ENCODE assay signal across 1 cellular context in genomic region chr5:42881416-42882109, GRCh38.
TF ChIP-seq lines count a peak whose summit lies in the region.

No MANE protein-coding gene starts in this region.

TF ChIP-seq in K562, 482 proteins besides CTCF, POLR2A, EP300 and RAD21 (continued from another document):
- TF ChIP-seq ZNF318 (IDR thresholded peaks at IDR 0.05; ENCODE audit: borderline replicate concordance in 1 of 2, low read depth in 1 of 2) (no peak), ZNF316 (IDR thresholded peaks at IDR 0.05) (peak; percentile 68), MBD1 (CRISPR knock-in tag; IDR thresholded peaks at IDR 0.05) (no peak), ZSCAN32 (CRISPR knock-in tag; IDR thresholded peaks at IDR 0.05) (no peak), PHB2 (IDR thresholded peaks at IDR 0.05; ENCODE audit: low read depth) (no peak), BCL6 (CRISPR knock-in tag; IDR thresholded peaks at IDR 0.05) (no peak), RFX5 (IDR thresholded peaks at IDR 0.05; ENCODE audit: low read depth, low read length) (no peak), ZNF696 (CRISPR knock-in tag; conservative IDR thresholded peaks at IDR 0.05) (no peak)
